13 cellular contexts compared by ENCODE assay signal in genomic region chr22:33038131-33038772, GRCh38. TPM values are rescaled to one million over a fixed set of nuclear protein-coding genes. Genes with fewer than 3 reads are reported as not detected.
A peak's percentile ranks its signal among the peaks of the same experiment; 100 is the strongest.
DNase-seq lines count a peak whose midpoint lies in the region; ATAC-seq and TF ChIP-seq lines count a peak whose summit lies in the region.
"Had no signal": no experiment of that assay in that cellular context is flagged by ENCODE, and none has a peak within 500 bp of the region (broad histone marks: within the 10 kb centered on the region; RNA-seq: fewer than 3 reads in every experiment).

No MANE protein-coding gene starts in this region.

- intact Hi-C loops in left colon (cut with DNase I, micrococcal nuclease), result no loop called here

- H3K36me3 ChIP-seq in neural progenitor cell, result no peaks in the 10 kb centered on the region
- H3K36me3 ChIP-seq: spleen had no signal

- H3K9me3 Mint-ChIP-seq in neural progenitor cell, result no peaks in the 10 kb centered on the region
- H3K9me3 Mint-ChIP-seq: activated T-cell treated with anti-CD3 and anti-CD28 coated beads, Interleukin-2, amount 50 U/mL, for 4 hours had no signal

- DNase-seq in Ammon's horn (ENCODE audit: low spot score) (peak; percentile 33), M059J (ENCODE audit: low read depth) (peak; percentile 48), ecto neural progenitor cell (ENCODE audit: low spot score) (peak; percentile 67), neural progenitor cell (ENCODE audit: low spot score) (peak; percentile 77), left colon (no peak), hepatic stellate cell (ENCODE audit: low spot score) (no peak), NCI-H2107 (lab: John Stamatoyannopoulos, UW) (no peak)
- DNase-seq in activated CD4-positive, CD25-positive, alpha-beta regulatory T cell (lab: John Stamatoyannopoulos, UW), result no peak
- DNase-seq: activated CD4-positive, alpha-beta T cell treated with anti-CD3 and anti-CD28 coated beads, Interleukin-2, amount 50 U/mL, for 4 hours; activated T-cell treated with anti-CD3 and anti-CD28 coated beads, Interleukin-2, amount 50 U/mL, for 4 hours; AML-193; spleen had no signal

- H3K79me2 ChIP-seq in neural progenitor cell (ENCODE audit: low read depth), result no peaks in the 10 kb centered on the region

- H3K27ac Mint-ChIP-seq in neural progenitor cell, result peak overlapping the region; percentile 78

- no peaks in the 10 kb centered on the region for H3K36me3 Mint-ChIP-seq in neural progenitor cell

- H3F3A ChIP-seq in neural progenitor cell (ENCODE audit: low read depth), result peaks cover 14% of the 10 kb centered on the region

- H3K27ac ChIP-seq in neural progenitor cell, result peak overlapping the region; percentile 4
- H3K27ac ChIP-seq: spleen had no signal

- no peak overlapping the region for H3K9ac ChIP-seq in neural progenitor cell

- H3K9me3 ChIP-seq in neural progenitor cell (ENCODE audit: low read depth), result no peaks in the 10 kb centered on the region
- H3K9me3 ChIP-seq: spleen had no signal

- no peak overlapping the region for H3K4me3 ChIP-seq in neural progenitor cell
- H3K4me3 ChIP-seq: spleen had no signal

- peak overlapping the region; percentile 57 for H3K4me2 ChIP-seq in neural progenitor cell

- H3K27me3 ChIP-seq in neural progenitor cell, result no peaks in the 10 kb centered on the region

- ATAC-seq in left colon, result no peak
- ATAC-seq: activated T-cell treated with anti-CD3 and anti-CD28 coated beads, Interleukin-2, amount 50 U/mL, for 4 hours had no signal

- H3K27me3 Mint-ChIP-seq in neural progenitor cell (ENCODE audit: insufficient read depth, low read depth), result peaks cover 7% of the 10 kb centered on the region

- TF ChIP-seq CTCF in neural progenitor cell (IDR thresholded peaks at IDR 0.05), result no peak

- no peak overlapping the region for H3K4me3 Mint-ChIP-seq in neural progenitor cell
- H3K4me3 Mint-ChIP-seq: activated T-cell treated with anti-CD3 and anti-CD28 coated beads, Interleukin-2, amount 50 U/mL, for 4 hours had no signal

- peaks cover 27% of the 10 kb centered on the region for H3K4me1 Mint-ChIP-seq in neural progenitor cell

- peaks cover 21% of the 10 kb centered on the region for H3K4me1 ChIP-seq in neural progenitor cell
- H3K4me1 ChIP-seq: spleen had no signal

- peaks cover 4% of the 10 kb centered on the region for H4K20me1 ChIP-seq in neural progenitor cell (ENCODE audit: low read depth)

- no peak overlapping the region for H2AFZ ChIP-seq in neural progenitor cell (replicated peaks)

RNA-seq across cellular contexts. Expression of gene SYN3, which starts 19.9 kb away (rescaled TPM):
- total RNA-seq in M059J (2014; rRNA removed; shearing (Covaris generic)), result not detected in 2 replicates
- 3.1 and 4.0 TPM in 2 replicates for total RNA-seq in neural progenitor cell (ENCODE audit: low replicate concordance)
- total RNA-seq in left colon, result under 1 TPM; 0.15 to 0.92 TPM
- total RNA-seq: activated T-cell treated with anti-CD3 and anti-CD28 coated beads, Interleukin-2, amount 50 U/mL, for 4 hours; epithelial cell of proximal tubule had no signal

Comparison
In these comparisons a context has a peak if more than half of its experiments do, and no peak if none do; other contexts are left out.
1. DNase-seq: peak in Ammon's horn (single experiment), M059J (single experiment), ecto neural progenitor cell (single experiment) and neural progenitor cell (single experiment); none in left colon (0 of 2), hepatic stellate cell (single experiment), NCI-H2107 (single experiment) and activated CD4-positive, CD25-positive, alpha-beta regulatory T cell (0 of 4).